Comparison of ENCODE assay signal across 9 cellular contexts in genomic region chr17:38871247-38871991, GRCh38. TPM values are rescaled to one million over a fixed set of nuclear protein-coding genes. Genes with fewer than 3 reads are reported as not detected.
A peak's percentile ranks its signal among the peaks of the same experiment; 100 is the strongest.
DNase-seq lines count a peak whose midpoint lies in the region; ATAC-seq, FAIRE-seq and TF ChIP-seq lines count a peak whose summit lies in the region.
"Had no signal": no experiment of that assay in that cellular context is flagged by ENCODE, and none has a peak within 500 bp of the region (broad histone marks: within the 10 kb centered on the region; RNA-seq: fewer than 3 reads in every experiment).

No MANE protein-coding gene starts in this region.

- intact Hi-C loops in PC-9 (cut with micrococcal nuclease; ENCODE audit: unreplicated experiment), result loop anchor here (1.0 to 5.0 kb wide), 4 partner anchors 30 to 194 kb away; no protein-coding TSS in a partner anchor
- intact Hi-C loops in activated T-helper 2 cell treated with anti-CD3 and anti-CD28 coated beads, Interferon-gamma antibody, Interleukin-2, Interleukin-4, amounts not matched to agents 10 μg/mL and 5 μg/mL and 100 μg/mL, durations not matched to agents 14 hours and 24 hours and 36 hours (cut with micrococcal nuclease), result loop anchor here (1.0 to 5.0 kb wide), 4 partner anchors 27 to 281 kb away; partner anchors contain the start of gene PLXDC1

- peak overlapping the region; percentile 98 for H3K4me3 Mint-ChIP-seq in activated T-helper 2 cell treated with anti-CD3 and anti-CD28 coated beads, Interferon-gamma antibody, Interleukin-2, Interleukin-4, amounts not matched to agents 10 μg/mL and 5 μg/mL and 100 μg/mL, durations not matched to agents 14 hours and 24 hours and 36 hours (ENCODE audit: low read depth)

- TF ChIP-seq EP300 in gastroesophageal sphincter (IDR thresholded peaks at IDR 0.05), result no peak

- TF ChIP-seq POLR2A in gastroesophageal sphincter (IDR thresholded peaks at IDR 0.05), result no peak

- peaks cover 59% of the 10 kb centered on the region for H3K4me1 ChIP-seq in PC-9 (replicated peaks; ENCODE audit: insufficient read depth)
- peaks cover 0 to 73% (median 49%) of the 10 kb centered on the region in 3 donors for H3K4me1 ChIP-seq in gastroesophageal sphincter

- H3F3A ChIP-seq in PC-9 (ENCODE audit: insufficient read depth, low read depth), result peaks cover 55% of the 10 kb centered on the region

- no peaks in the 10 kb centered on the region for H3K9me3 Mint-ChIP-seq in activated T-helper 2 cell treated with anti-CD3 and anti-CD28 coated beads, Interferon-gamma antibody, Interleukin-2, Interleukin-4, amounts not matched to agents 10 μg/mL and 5 μg/mL and 100 μg/mL, durations not matched to agents 14 hours and 24 hours and 36 hours

- H3K9me3 ChIP-seq in PC-9 (ENCODE audit: insufficient read depth, low read depth), result no peaks in the 10 kb centered on the region
- H3K9me3 ChIP-seq in gastroesophageal sphincter, result no peaks in the 10 kb centered on the region

- H3K36me3 Mint-ChIP-seq in activated T-helper 2 cell treated with anti-CD3 and anti-CD28 coated beads, Interferon-gamma antibody, Interleukin-2, Interleukin-4, amounts not matched to agents 10 μg/mL and 5 μg/mL and 100 μg/mL, durations not matched to agents 14 hours and 24 hours and 36 hours (ENCODE audit: low read depth), result peaks cover 19% of the 10 kb centered on the region

- no peak overlapping the region for H2AFZ ChIP-seq in PC-9

- BruUV-seq in PC-9 (replicated peaks; lab: Mats Ljungman, UMichigan), result TSS peak; percentile 33

- H3K4me2 ChIP-seq in PC-9, result peak overlapping the region; percentile 79

- no peaks in the 10 kb centered on the region for H3K27me3 Mint-ChIP-seq in activated T-helper 2 cell treated with anti-CD3 and anti-CD28 coated beads, Interferon-gamma antibody, Interleukin-2, Interleukin-4, amounts not matched to agents 10 μg/mL and 5 μg/mL and 100 μg/mL, durations not matched to agents 14 hours and 24 hours and 36 hours (ENCODE audit: low read depth)

- TF ChIP-seq CTCF in PC-9 (conservative IDR thresholded peaks at IDR 0.05), result peak; percentile 47; the same call in 1 of the 2 replicates
- peak in 1 of 4 experiments; percentile 28 for TF ChIP-seq CTCF in gastroesophageal sphincter (IDR thresholded peaks at IDR 0.05)

- peak overlapping the region; percentile 81 for H3K27ac Mint-ChIP-seq in activated T-helper 2 cell treated with anti-CD3 and anti-CD28 coated beads, Interferon-gamma antibody, Interleukin-2, Interleukin-4, amounts not matched to agents 10 μg/mL and 5 μg/mL and 100 μg/mL, durations not matched to agents 14 hours and 24 hours and 36 hours

- 0 out of 2 replicates have a peak, but pooled peaks cover 4% of the 10 kb centered on the region for H3K36me3 ChIP-seq in PC-9 (ENCODE audit: low read depth)
- H3K36me3 ChIP-seq in gastroesophageal sphincter, result no peaks in the 10 kb centered on the region

- WGBS in gastroesophageal sphincter (ENCODE audit: low coverage in 1 of 2), 2 donors, result 6 to 51% methylated on average over 2 to 4 of the region's 11 CpGs

- H3K79me2 ChIP-seq in PC-9 (ENCODE audit: low read depth), result peaks cover 64% of the 10 kb centered on the region

- H3K9me2 ChIP-seq in PC-9 (ENCODE audit: insufficient read depth), result no peaks in the 10 kb centered on the region

- peak; percentile 61 for DNase-seq in DMS 273 (lab: John Stamatoyannopoulos, UW; ENCODE audit: unreplicated experiment)
- no peak for DNase-seq in DMS 273 treated with DMSO at 0.1 percent for 48 hours (lab: John Stamatoyannopoulos, UW)
- peak; percentile 78 to 89 for DNase-seq in PC-9
- DNase-seq in activated T-helper 2 cell treated with anti-CD3 and anti-CD28 coated beads, Interferon-gamma antibody, Interleukin-2, Interleukin-4, amounts not matched to agents 10 μg/mL and 5 μg/mL and 100 μg/mL, durations not matched to agents 14 hours and 24 hours and 36 hours (ENCODE audit: low spot score), result peak; percentile 61
- peak; percentile 44 for DNase-seq in pons (ENCODE audit: low spot score)
- DNase-seq in urothelium cell line (ENCODE audit: low spot score), result peak; percentile 77

- peaks cover 43% of the 10 kb centered on the region for H3K4me1 Mint-ChIP-seq in activated T-helper 2 cell treated with anti-CD3 and anti-CD28 coated beads, Interferon-gamma antibody, Interleukin-2, Interleukin-4, amounts not matched to agents 10 μg/mL and 5 μg/mL and 100 μg/mL, durations not matched to agents 14 hours and 24 hours and 36 hours (ENCODE audit: low read depth)

- CTCF ChIA-PET in PC-9 (lab: Charles Lee), result interaction anchor here (0.7 to 1.0 kb wide), 3 partner anchors 16 to 165 kb away, joined by 3 to 5 read pairs (median 4); partner anchors contain the start of gene RPL23

- H3K27me3 ChIP-seq in PC-9 (ENCODE audit: insufficient read depth, low read depth) (no peaks in the 10 kb centered on the region), gastroesophageal sphincter (no peaks in the 10 kb centered on the region)

- H3K27ac ChIP-seq in PC-9 (peak overlapping the region; percentile 63), gastroesophageal sphincter (peak overlapping the region; percentile 89 to 96 (median 94))

- peak; percentile 13 for FAIRE-seq in urothelium cell line (lab: Jason Lieb, UNC)
- FAIRE-seq: A204.1 had no signal

- H4K20me1 ChIP-seq in PC-9 (ENCODE audit: insufficient read depth), result peaks cover 42% of the 10 kb centered on the region

- ATAC-seq in gastroesophageal sphincter (no peak), GM18519 (IDR thresholded peaks at IDR 0.05; ENCODE audit: low FRiP score, unreplicated experiment) (no peak)

- POLR2A ChIA-PET in PC-9 (lab: Charles Lee; ENCODE audit: unreplicated experiment), result interaction anchor here (0.5 to 1.3 kb wide), 7 partner anchors 22 to 712 kb away, joined by 3 to 6 read pairs (median 4); no protein-coding TSS in a partner anchor

- H3K4me3 ChIP-seq in PC-9 (peak overlapping the region; percentile 97), gastroesophageal sphincter (peak overlapping the region; percentile 84 to 97)

RNA-seq across cellular contexts. Expression of gene LASP1, which starts 1.6 kb away (rescaled TPM):
- total RNA-seq in PC-9 (2021) (220 and 309 TPM in 2 replicates), gastroesophageal sphincter (10 to 100 TPM; 33.5 to 88.9 (median 73.6) TPM)
- 151 and 156 TPM in 2 replicates for total RNA-seq in activated T-helper 2 cell treated with anti-CD3 and anti-CD28 coated beads, Interferon-gamma antibody, Interleukin-2, Interleukin-4, amounts not matched to agents 10 μg/mL and 5 μg/mL and 100 μg/mL, durations not matched to agents 14 hours and 24 hours and 36 hours

RNA-seq across cellular contexts. Expression of gene RPL23, which starts 17.9 kb away (rescaled TPM):
- total RNA-seq in PC-9 (2021), result 1,146 and 1,262 TPM in 2 replicates
- 1,775 and 1,796 TPM in 2 replicates for total RNA-seq in activated T-helper 2 cell treated with anti-CD3 and anti-CD28 coated beads, Interferon-gamma antibody, Interleukin-2, Interleukin-4, amounts not matched to agents 10 μg/mL and 5 μg/mL and 100 μg/mL, durations not matched to agents 14 hours and 24 hours and 36 hours
- total RNA-seq in gastroesophageal sphincter, result 1,000 to 10,000 TPM in 3 of 4 donors, 100 to 1,000 TPM in 1; 755 to 2,040 (median 1,511) TPM

RNA-seq across cellular contexts. Expression of gene CWC25, which starts 46.3 kb away (rescaled TPM):
- 13.7 and 13.9 TPM in 2 replicates for total RNA-seq in PC-9 (2021)
- 23.0 and 26.4 TPM in 2 replicates for total RNA-seq in activated T-helper 2 cell treated with anti-CD3 and anti-CD28 coated beads, Interferon-gamma antibody, Interleukin-2, Interleukin-4, amounts not matched to agents 10 μg/mL and 5 μg/mL and 100 μg/mL, durations not matched to agents 14 hours and 24 hours and 36 hours
- 10 to 100 TPM; 13.6 to 35.0 (median 23.3) TPM for total RNA-seq in gastroesophageal sphincter
